In the genomic region with DNA sequence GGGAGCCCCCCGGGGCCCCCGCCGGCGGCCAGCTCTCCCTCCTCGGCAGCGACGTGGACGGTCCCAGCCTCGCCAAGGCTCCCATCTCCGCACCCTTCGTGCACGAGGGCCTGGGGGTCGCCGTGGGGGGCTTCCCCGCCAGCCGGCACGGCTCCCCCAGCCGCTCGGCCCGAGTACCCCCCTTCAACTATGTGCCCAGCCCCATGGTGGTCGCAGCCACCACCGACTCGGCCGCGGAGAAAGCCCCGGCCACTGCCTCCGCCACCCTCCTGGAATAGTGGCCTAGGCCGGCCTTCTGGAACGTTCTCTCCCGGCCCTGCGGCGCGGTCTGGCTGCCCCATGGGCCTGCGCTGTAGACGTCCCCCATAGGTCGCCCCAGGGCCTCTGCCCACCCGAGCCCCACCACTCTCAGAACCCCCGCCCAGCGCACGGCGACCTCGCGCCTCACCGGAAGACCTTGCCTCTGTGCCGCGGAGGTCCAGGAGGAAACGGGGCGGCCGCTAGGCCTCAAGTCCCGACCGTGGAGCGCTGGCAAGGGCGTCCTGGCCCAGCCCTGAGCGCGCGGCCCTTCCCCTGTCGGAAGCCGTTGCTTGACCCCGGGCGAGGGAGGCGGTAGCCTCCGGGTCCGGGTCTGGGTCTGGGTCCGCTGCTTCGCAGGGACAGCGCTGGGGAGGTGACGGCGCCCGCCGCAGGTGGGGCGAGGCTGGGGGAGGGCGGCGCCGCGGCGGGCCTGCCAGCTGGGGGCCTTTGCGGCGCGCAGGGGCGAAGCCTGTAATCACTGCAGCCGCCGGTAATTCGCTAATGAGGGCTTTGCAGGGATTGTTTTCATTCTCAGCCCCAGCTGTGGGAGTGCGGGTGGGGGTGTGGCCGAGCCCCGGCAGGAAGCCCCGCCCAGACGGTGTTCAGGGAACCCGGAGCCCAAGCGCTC, we compare ENCODE assay signal across 8 cellular contexts. TPM values are rescaled to one million over a fixed set of nuclear protein-coding genes. Genes with fewer than 3 reads are reported as not detected.
DNase-seq lines count a peak whose midpoint lies in the region; ATAC-seq and TF ChIP-seq lines count a peak whose summit lies in the region.

No MANE protein-coding gene starts in this region.

- ATAC-seq in activated T-cell treated with anti-CD3 and anti-CD28 coated beads, Interleukin-2, amount 50 U/mL, for 4 hours = peak; percentile 58 to 63
- no peak for ATAC-seq in HG02798 (IDR thresholded peaks at IDR 0.05; ENCODE audit: poor library complexity, unreplicated experiment)

- H3K9me3 ChIP-seq in sigmoid colon = no peaks in the 10 kb centered on the region

- peaks cover 8% of the 10 kb centered on the region for H3K4me1 Mint-ChIP-seq in activated T-cell treated with anti-CD3 and anti-CD28 coated beads, Interleukin-2, amount 50 U/mL, for 4 hours (ENCODE audit: low read depth)

- peaks cover 0 to 9% (median 0%) of the 10 kb centered on the region in 4 donors for H3K36me3 ChIP-seq in sigmoid colon

- peak overlapping the region; percentile 67 for H3K4me3 Mint-ChIP-seq in activated T-cell treated with anti-CD3 and anti-CD28 coated beads, Interleukin-2, amount 50 U/mL, for 4 hours

- WGBS in sigmoid colon, 2 donors = 3% methylated on average over 90 of the region's 90 CpGs

- in situ Hi-C loops in G401 (cut with HindIII; ENCODE audit: low sequenced_read_pairs) = no loop called here

- TF ChIP-seq EP300 in sigmoid colon (IDR thresholded peaks at IDR 0.05) = no peak

- peaks cover 8% of the 10 kb centered on the region for H3K27me3 Mint-ChIP-seq in activated T-cell treated with anti-CD3 and anti-CD28 coated beads, Interleukin-2, amount 50 U/mL, for 4 hours (ENCODE audit: low read depth)

- H3K9me3 Mint-ChIP-seq in activated T-cell treated with anti-CD3 and anti-CD28 coated beads, Interleukin-2, amount 50 U/mL, for 4 hours = no peaks in the 10 kb centered on the region

- H3K4me3 ChIP-seq in sigmoid colon = peak overlapping the region; percentile 4 to 42 (median 35)

- TF ChIP-seq POLR2A in sigmoid colon (IDR thresholded peaks at IDR 0.05) = no peak

- intact Hi-C loops in sigmoid colon (cut with DNase I) = no loop called here

- no peak for TF ChIP-seq CTCF in sigmoid colon (IDR thresholded peaks at IDR 0.05)

- DNase-seq in GM03348 (ENCODE audit: low spot score) (peak; percentile 78), NCI-H524 (lab: John Stamatoyannopoulos, UW) (peak; percentile 68 to 91), germinal center (ENCODE audit: low spot score) (peak; percentile 77), sigmoid colon (no peak), inferior parietal cortex (ENCODE audit: extremely low spot score) (no peak), G401 (ENCODE audit: low spot score) (no peak)
- peak; percentile 70 for DNase-seq in activated T-cell treated with anti-CD3 and anti-CD28 coated beads, Interleukin-2, amount 50 U/mL, for 4 hours

- H3K27me3 ChIP-seq in sigmoid colon = peaks cover 67 to 100% (median 90%) of the 10 kb centered on the region in 3 donors

- peaks cover 0 to 69% (median 64%) of the 10 kb centered on the region in 4 donors for H3K4me1 ChIP-seq in sigmoid colon

- H3K27ac ChIP-seq in sigmoid colon = no peak overlapping the region

- H3K36me3 Mint-ChIP-seq in activated T-cell treated with anti-CD3 and anti-CD28 coated beads, Interleukin-2, amount 50 U/mL, for 4 hours (ENCODE audit: insufficient read depth) = no peaks in the 10 kb centered on the region

RNA-seq across cellular contexts. Expression of gene C19orf25, which starts 8.8 kb away (rescaled TPM):
- total RNA-seq in activated T-cell treated with anti-CD3 and anti-CD28 coated beads, Interleukin-2, amount 50 U/mL, for 4 hours = 10 to 100 TPM; 31.0 to 32.1 (median 32.0) TPM
- 10 to 100 TPM; 19.6 to 26.0 (median 22.2) TPM for total RNA-seq in sigmoid colon
- polyA plus RNA-seq in sigmoid colon = 10 to 100 TPM; 38.4 to 51.5 (median 48.3) TPM
- total RNA-seq in G401 (2014; rRNA removed; shearing (Covaris generic)) = 86.7 and 90.0 TPM in 2 replicates

RNA-seq across cellular contexts. Expression of gene PCSK4, which starts 19.9 kb away (rescaled TPM):
- under 1 TPM; 0.46 to 0.50 (median 0.49) TPM for total RNA-seq in activated T-cell treated with anti-CD3 and anti-CD28 coated beads, Interleukin-2, amount 50 U/mL, for 4 hours
- 1 to 10 TPM in 3 of 4 donors, under 1 TPM in 1; 0.99 to 5.0 (median 3.1) TPM for total RNA-seq in sigmoid colon
- 1 to 10 TPM in 2 of 3 donors, not detected in 1; 1.2 to 4.1 TPM for polyA plus RNA-seq in sigmoid colon
- 1.8 and 9.2 TPM in 2 replicates for total RNA-seq in G401 (2014; rRNA removed; shearing (Covaris generic))

RNA-seq across cellular contexts. Expression of gene APC2, which starts 20.3 kb away (rescaled TPM):
- under 1 TPM; 0.13 to 0.45 (median 0.16) TPM for total RNA-seq in activated T-cell treated with anti-CD3 and anti-CD28 coated beads, Interleukin-2, amount 50 U/mL, for 4 hours
- total RNA-seq in sigmoid colon = 1 to 10 TPM in 2 of 4 donors, under 1 TPM in 2; under 0.01 to 2.0 (median 0.91) TPM
- polyA plus RNA-seq in sigmoid colon = 1 to 10 TPM in 1 of 3 donors, not detected in 2; 1.2 TPM
- total RNA-seq in G401 (2014; rRNA removed; shearing (Covaris generic)) = 13.4 and 15.4 TPM in 2 replicates

RNA-seq across cellular contexts. Expression of gene REEP6, which starts 20.8 kb away (rescaled TPM):
- 1 to 10 TPM; 1.8 to 3.4 (median 1.9) TPM for total RNA-seq in activated T-cell treated with anti-CD3 and anti-CD28 coated beads, Interleukin-2, amount 50 U/mL, for 4 hours
- total RNA-seq in sigmoid colon = 1 to 10 TPM in 2 of 4 donors, under 1 TPM in 1, not detected in 1; 0.33 to 2.9 (median 1.6) TPM
- polyA plus RNA-seq in sigmoid colon = 1 to 10 TPM in 2 of 3 donors, under 1 TPM in 1; 0.92 to 5.6 (median 2.4) TPM
- 18.4 and 20.6 TPM in 2 replicates for total RNA-seq in G401 (2014; rRNA removed; shearing (Covaris generic))

RNA-seq across cellular contexts. Expression of gene RPS15, which starts 32.0 kb away (rescaled TPM):
- 1,000 to 10,000 TPM; 2,317 to 2,484 (median 2,379) TPM for total RNA-seq in activated T-cell treated with anti-CD3 and anti-CD28 coated beads, Interleukin-2, amount 50 U/mL, for 4 hours
- total RNA-seq in sigmoid colon = 1,000 to 10,000 TPM; 3,601 to 5,641 (median 3,840) TPM
- polyA plus RNA-seq in sigmoid colon = 1,000 to 10,000 TPM; 2,516 to 4,453 (median 3,359) TPM
- 1,108 and 1,164 TPM in 2 replicates for total RNA-seq in G401 (2014; rRNA removed; shearing (Covaris generic))

Comparison
In these comparisons a context has a peak if more than half of its experiments do, and no peak if none do; other contexts are left out.
1. DNase-seq: peak in GM03348 (single experiment), NCI-H524 (2 of 2), activated T-cell treated with anti-CD3 and anti-CD28 coated beads, Interleukin-2, amount 50 U/mL, for 4 hours (single experiment) and germinal center (single experiment); none in sigmoid colon (single experiment), inferior parietal cortex (single experiment) and G401 (single experiment).